ENCODE assay signal across 8 cellular contexts in genomic region chr11:2699185-2699530, GRCh38. TPM values are rescaled to one million over a fixed set of nuclear protein-coding genes. Genes with fewer than 3 reads are reported as not detected.
DNase-seq lines count a peak whose midpoint lies in the region; TF ChIP-seq lines count a peak whose summit lies in the region.

No MANE protein-coding gene starts in this region.

- TF ChIP-seq CTCF in Caco-2 (IDR thresholded peaks at IDR 0.05; ENCODE audit: insufficient read depth in 1 of 2, low read depth in 1 of 2, low read length in 1 of 2, severe bottlenecking in 1 of 2, unreplicated experiment in 1 of 2) (no peak), ascending aorta (IDR thresholded peaks at IDR 0.05) (no peak)

- peak overlapping the region; percentile 84 for H3K4me3 Mint-ChIP-seq in Caco-2 (ENCODE audit: unreplicated experiment)

- no peaks in the 10 kb centered on the region for H3K27me3 ChIP-seq in Caco-2 (replicated peaks; ENCODE audit: control insufficient read depth, insufficient read depth, low read length)
- H3K27me3 ChIP-seq in ascending aorta: no peaks in the 10 kb centered on the region

- no peaks in the 10 kb centered on the region for H3K9me3 Mint-ChIP-seq in Caco-2 (ENCODE audit: unreplicated experiment)

- CTCF ChIA-PET in Caco-2 (lab: Charles Lee): interaction anchor here (1.0 kb wide), 1 partner anchor 189 kb away, joined by 7 read pairs; no protein-coding TSS in a partner anchor

- H3K4me1 ChIP-seq in Caco-2 (peaks cover 30% of the 10 kb centered on the region), ascending aorta (peaks cover 0 to 4% of the 10 kb centered on the region in 2 donors)

- H3K9me3 ChIP-seq in Caco-2 (no peaks in the 10 kb centered on the region), ascending aorta (no peaks in the 10 kb centered on the region)

- POLR2A ChIA-PET in Caco-2 (lab: Charles Lee): interaction anchor here (0.6 to 1.4 kb wide), 8 partner anchors 25 to 293 kb away, joined by 3 to 11 read pairs (median 4); partner anchors contain the start of genes CDKN1C and NAP1L4

- H3K4me3 ChIP-seq in Caco-2 (ENCODE audit: low read depth, low read length) (peak overlapping the region; percentile 92), ascending aorta (peak overlapping the region; percentile 64 to 80)

- intact Hi-C loops in Caco-2 (cut with micrococcal nuclease; ENCODE audit: unreplicated experiment) (loop anchor here (2.0 to 5.0 kb wide), 3 partner anchors 43 to 186 kb away; partner anchors contain the start of gene CDKN1C), ascending aorta (cut with DNase I) (loop anchor here (2.0 kb wide), 1 partner anchor 126 kb away; no protein-coding TSS in a partner anchor)

- BruUV-seq in Caco-2 (replicated peaks; lab: Mats Ljungman, UMichigan): no TSS peak

- DNase-seq in Caco-2 (peak; percentile 44 to 56), HT-29 (ENCODE audit: low spot score) (peak; percentile 41), ascending aorta (ENCODE audit: low spot score in 2 of 2) (peak in 1 of 2 donors; percentile 8), kidney tubule cell (ENCODE audit: low spot score) (peak; percentile 28), substantia nigra (lab: John Stamatoyannopoulos, UW) (peak in 1 of 49 donors; percentile 64), NCI-H128 (lab: John Stamatoyannopoulos, UW; ENCODE audit: unreplicated experiment) (no peak), CD1c-positive myeloid dendritic cell (ENCODE audit: extremely low spot score) (no peak)
- no peak for DNase-seq in activated CD4-positive, CD25-positive, alpha-beta regulatory T cell (lab: John Stamatoyannopoulos, UW)

- no peaks in the 10 kb centered on the region for H3K27me3 Mint-ChIP-seq in Caco-2 (ENCODE audit: insufficient read depth, unreplicated experiment)

- H3K27ac ChIP-seq in ascending aorta: peak overlapping the region; percentile 70 to 77
- peak overlapping the region; percentile 63 for H3K27ac ChIP-seq in substantia nigra (ENCODE audit: low read depth, low read length, poor library complexity, severe bottlenecking)

- H3K36me3 Mint-ChIP-seq in Caco-2 (ENCODE audit: insufficient read depth, unreplicated experiment): peaks cover 48% of the 10 kb centered on the region

- H3K27ac Mint-ChIP-seq in Caco-2 (ENCODE audit: unreplicated experiment): peak overlapping the region; percentile 90

- 0 out of 2 replicates have a peak, but pooled peaks cover 1% of the 10 kb centered on the region for H3K36me3 ChIP-seq in Caco-2 (ENCODE audit: control insufficient read depth, insufficient read depth, low read length)
- no peaks in the 10 kb centered on the region for H3K36me3 ChIP-seq in ascending aorta

- peaks cover 19% of the 10 kb centered on the region for H3K4me1 Mint-ChIP-seq in Caco-2 (ENCODE audit: low read depth, unreplicated experiment)

RNA-seq across cellular contexts. Expression of gene KCNQ1OT1, which starts 0.6 kb away (rescaled TPM):
- total RNA-seq in Caco-2 (2022) (7.5 and 8.2 TPM in 2 replicates), ascending aorta (1.5 TPM)
- total RNA-seq in HT-29 (2014; rRNA removed; shearing (Covaris generic)): 3.0 and 3.2 TPM in 2 replicates

Comparison
In these comparisons a context has a peak if more than half of its experiments do, and no peak if none do; other contexts are left out.
1. DNase-seq: peak in Caco-2 (2 of 2), HT-29 (single experiment) and kidney tubule cell (single experiment); none in NCI-H128 (single experiment), CD1c-positive myeloid dendritic cell (single experiment) and activated CD4-positive, CD25-positive, alpha-beta regulatory T cell (0 of 4).